Comparison of ENCODE assay signal across 8 cellular contexts in genomic region chr3:106457278-106458210, GRCh38.
DNase-seq lines count a peak whose midpoint lies in the region; ATAC-seq and TF ChIP-seq lines count a peak whose summit lies in the region.

No MANE protein-coding gene starts in this region.

- WGBS in lung, 2 donors = 59 to 61% methylated on average over 3 of the region's 3 CpGs
- 53 to 65% (median 63%) methylated on average over 3 of the region's 3 CpGs for WGBS in spleen, 5 donors

- no peak overlapping the region for H3K27ac ChIP-seq in lung (ENCODE audit: low read depth in 1 of 2, low read length in 1 of 2)
- no peak overlapping the region for H3K27ac ChIP-seq in spleen

- no peaks in the 10 kb centered on the region for H3K27me3 ChIP-seq in lung (ENCODE audit: control insufficient read depth, insufficient read depth)
- H3K27me3 ChIP-seq in spleen (replicated peaks in 1 of 7) = no peaks in the 10 kb centered on the region

- H3K9me3 ChIP-seq in lung (ENCODE audit: control insufficient read depth in 2 of 2, insufficient read depth in 1 of 2, low read length in 1 of 2) (no peaks in the 10 kb centered on the region), spleen (peaks cover 0 to under 1% (median 0%) of the 10 kb centered on the region in 8 donors)

- H3K4me1 ChIP-seq in lung (ENCODE audit: control insufficient read depth in 2 of 2, insufficient read depth in 2 of 2, low read length in 2 of 2) (no peaks in the 10 kb centered on the region), spleen (no peaks in the 10 kb centered on the region)

- no peak for TF ChIP-seq CTCF in lung (IDR thresholded peaks at IDR 0.05; ENCODE audit: control extremely low read depth, extremely low read depth)
- TF ChIP-seq CTCF in spleen (IDR thresholded peaks at IDR 0.05 in 8 of 11, conservative IDR thresholded peaks at IDR 0.05 in 3 of 11) = no peak

- no peak overlapping the region for H3K4me3 ChIP-seq in lung
- no peak overlapping the region for H3K4me3 ChIP-seq in spleen

- no peak for TF ChIP-seq POLR2A in spleen (IDR thresholded peaks at IDR 0.05)

- H3K36me3 ChIP-seq in lung (ENCODE audit: control insufficient read depth in 2 of 2, insufficient read depth in 2 of 2, low read length in 2 of 2) = no peaks in the 10 kb centered on the region
- H3K36me3 ChIP-seq in spleen = no peaks in the 10 kb centered on the region

- DNase-seq in C1 segment of cervical spinal cord (lab: John Stamatoyannopoulos, UW) (peak in 9 of 14 donors; percentile 11 to 88 (median 30)), NCI-H2196 (lab: John Stamatoyannopoulos, UW; ENCODE audit: unreplicated experiment) (peak; percentile 31), anterior cingulate cortex (lab: John Stamatoyannopoulos, UW) (peak in 34 of 58 donors; percentile 5 to 61 (median 30)), lung (ENCODE audit: low spot score) (no peak), spleen (no peak), NCI-H526 treated with DMSO at 0.1 percent for 48 hours (lab: John Stamatoyannopoulos, UW) (no peak)

- intact Hi-C loops in spleen (cut with DNase I; ENCODE audit: low total_unique reads) = no loop called here

- ATAC-seq in GM18907 (IDR thresholded peaks at IDR 0.05; ENCODE audit: unreplicated experiment) (peak; percentile 99), HG03039 (IDR thresholded peaks at IDR 0.05; ENCODE audit: unreplicated experiment) (peak; percentile 93), lung (ENCODE audit: insufficient read depth, low FRiP score) (peak; percentile 34)

Comparison
In these comparisons a context has a peak if more than half of its experiments do, and no peak if none do; other contexts are left out.
1. DNase-seq: peak in C1 segment of cervical spinal cord (9 of 14), NCI-H2196 (single experiment) and anterior cingulate cortex (34 of 58); none in lung (single experiment), spleen (single experiment) and NCI-H526 treated with DMSO at 0.1 percent for 48 hours (single experiment).
2. ATAC-seq: peak in every context shown above with its lines; median percentile 99 in GM18907; 93 in HG03039; 34 in lung.